ENCODE assay signal across 1 cellular context in the genomic region with DNA sequence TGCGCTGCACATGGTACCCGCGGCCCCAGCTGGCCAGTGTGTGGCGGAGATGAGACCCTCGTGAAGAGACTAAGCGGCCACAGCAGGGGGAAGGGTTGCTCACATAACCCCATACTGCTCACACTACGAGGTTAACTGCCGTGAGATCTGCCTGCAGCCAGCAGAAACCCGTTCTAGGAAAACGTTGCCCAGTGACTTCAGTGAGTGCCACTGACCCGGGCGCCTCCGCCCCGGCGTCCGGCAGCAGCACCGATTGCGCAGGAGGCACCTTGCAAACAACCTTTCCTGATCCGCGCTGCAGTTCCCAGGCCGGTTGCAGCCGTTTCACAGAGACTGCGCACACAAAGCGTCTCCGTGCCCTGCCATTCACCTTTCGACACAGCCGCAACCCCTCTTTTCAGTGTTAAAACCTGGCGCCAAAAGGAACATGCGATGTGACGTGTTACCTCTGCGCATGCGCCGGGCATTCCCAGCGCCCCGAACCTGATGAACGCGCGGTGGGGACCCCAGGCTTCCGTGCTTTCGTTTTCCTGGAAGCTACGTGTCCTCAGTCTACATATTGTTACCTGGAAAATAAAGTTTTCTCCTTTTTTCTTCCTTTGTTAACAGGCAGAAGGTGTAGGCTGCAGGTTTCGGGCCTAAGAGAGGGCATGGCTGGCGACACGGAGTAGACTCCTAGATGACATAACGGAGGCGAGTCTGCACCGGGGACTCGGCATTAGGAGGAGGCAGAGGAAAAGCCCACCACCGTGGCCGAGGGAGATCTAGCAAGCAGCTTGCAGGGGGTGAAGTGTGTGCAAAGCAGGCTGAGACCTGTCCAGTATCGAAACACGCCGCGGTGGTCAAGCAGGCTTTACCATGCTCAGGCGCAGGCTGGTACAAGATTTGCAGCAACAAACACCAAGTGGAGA.
TF ChIP-seq lines count a peak whose summit lies in the region.

No MANE protein-coding gene starts in this region.

TF ChIP-seq in HepG2, 621 proteins besides CTCF, POLR2A, EP300 and RAD21 (continued from another document and continues in another):
- TF ChIP-seq, protein P1, sequence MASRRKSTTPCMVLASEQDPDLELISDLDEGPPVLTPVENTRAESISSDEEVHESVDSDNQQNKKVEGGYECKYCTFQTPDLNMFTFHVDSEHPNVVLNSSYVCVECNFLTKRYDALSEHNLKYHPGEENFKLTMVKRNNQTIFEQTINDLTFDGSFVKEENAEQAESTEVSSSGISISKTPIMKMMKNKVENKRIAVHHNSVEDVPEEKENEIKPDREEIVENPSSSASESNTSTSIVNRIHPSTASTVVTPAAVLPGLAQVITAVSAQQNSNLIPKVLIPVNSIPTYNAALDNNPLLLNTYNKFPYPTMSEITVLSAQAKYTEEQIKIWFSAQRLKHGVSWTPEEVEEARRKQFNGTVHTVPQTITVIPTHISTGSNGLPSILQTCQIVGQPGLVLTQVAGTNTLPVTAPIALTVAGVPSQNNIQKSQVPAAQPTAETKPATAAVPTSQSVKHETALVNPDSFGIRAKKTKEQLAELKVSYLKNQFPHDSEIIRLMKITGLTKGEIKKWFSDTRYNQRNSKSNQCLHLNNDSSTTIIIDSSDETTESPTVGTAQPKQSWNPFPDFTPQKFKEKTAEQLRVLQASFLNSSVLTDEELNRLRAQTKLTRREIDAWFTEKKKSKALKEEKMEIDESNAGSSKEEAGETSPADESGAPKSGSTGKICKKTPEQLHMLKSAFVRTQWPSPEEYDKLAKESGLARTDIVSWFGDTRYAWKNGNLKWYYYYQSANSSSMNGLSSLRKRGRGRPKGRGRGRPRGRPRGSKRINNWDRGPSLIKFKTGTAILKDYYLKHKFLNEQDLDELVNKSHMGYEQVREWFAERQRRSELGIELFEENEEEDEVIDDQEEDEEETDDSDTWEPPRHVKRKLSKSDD (CRISPR knock-in tag; IDR thresholded peaks at IDR 0.05; ENCODE audit: low read depth) = peak; percentile 66
- TF ChIP-seq, protein P2, sequence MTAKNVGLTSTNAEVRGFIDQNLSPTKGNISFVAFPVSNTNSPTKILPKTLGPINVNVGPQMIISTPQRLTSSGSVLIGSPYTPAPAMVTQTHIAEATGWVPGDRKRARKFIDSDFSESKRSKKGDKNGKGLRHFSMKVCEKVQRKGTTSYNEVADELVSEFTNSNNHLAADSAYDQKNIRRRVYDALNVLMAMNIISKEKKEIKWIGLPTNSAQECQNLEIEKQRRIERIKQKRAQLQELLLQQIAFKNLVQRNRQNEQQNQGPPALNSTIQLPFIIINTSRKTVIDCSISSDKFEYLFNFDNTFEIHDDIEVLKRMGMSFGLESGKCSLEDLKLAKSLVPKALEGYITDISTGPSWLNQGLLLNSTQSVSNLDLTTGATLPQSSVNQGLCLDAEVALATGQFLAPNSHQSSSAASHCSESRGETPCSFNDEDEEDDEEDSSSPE (CRISPR knock-in tag; IDR thresholded peaks at IDR 0.05) = peak; percentile 96
- TF ChIP-seq ATF2 (CRISPR knock-in tag; IDR thresholded peaks at IDR 0.05) (no peak), ASH2L (IDR thresholded peaks at IDR 0.05; ENCODE audit: insufficient read length, low read depth, low read length) (peak; percentile 87), TEAD3 (CRISPR knock-in tag; optimal IDR thresholded peaks at IDR 0.05; ENCODE audit: borderline replicate concordance) (peak; percentile 42), ZBTB4 (CRISPR knock-in tag; IDR thresholded peaks at IDR 0.05; ENCODE audit: borderline replicate concordance) (peak; percentile 68; the same call in 1 of the 2 replicates), MAZ (IDR thresholded peaks at IDR 0.05; ENCODE audit: borderline replicate concordance, low read depth, low read length) (no peak), MAZ (CRISPR knock-in tag; IDR thresholded peaks at IDR 0.05; ENCODE audit: low read depth) (no peak; the same call in 1 of the 2 replicates), KLF16 (CRISPR knock-in tag; IDR thresholded peaks at IDR 0.05) (peak; percentile 40 to 47; a peak in 1 of 4 replicates), NFE2L2 (IDR thresholded peaks at IDR 0.05; ENCODE audit: low read length) (no peak), STAT6 (CRISPR knock-in tag; IDR thresholded peaks at IDR 0.05; ENCODE audit: borderline replicate concordance) (peak; percentile 63; the same call in 1 of the 2 replicates), NCOR1 (IDR thresholded peaks at IDR 0.05; ENCODE audit: borderline replicate concordance, low read length) (no peak), ZMYM3 (CRISPR knock-in tag; IDR thresholded peaks at IDR 0.05) (no peak), ZNF878 (CRISPR knock-in tag; IDR thresholded peaks at IDR 0.05) (no peak), CENPT (CRISPR knock-in tag; IDR thresholded peaks at IDR 0.05; ENCODE audit: low read depth) (peak; percentile 46; the same call in 1 of the 2 replicates), ZNF224 (CRISPR knock-in tag; IDR thresholded peaks at IDR 0.05) (no peak), ZNF850 (CRISPR knock-in tag; conservative IDR thresholded peaks at IDR 0.05) (no peak), HMG20B (CRISPR knock-in tag; conservative IDR thresholded peaks at IDR 0.05) (no peak; the same call in 1 of the 2 replicates), DMAP1 (CRISPR knock-in tag; IDR thresholded peaks at IDR 0.05) (peak; percentile 78)
- TF ChIP-seq, protein P3, sequence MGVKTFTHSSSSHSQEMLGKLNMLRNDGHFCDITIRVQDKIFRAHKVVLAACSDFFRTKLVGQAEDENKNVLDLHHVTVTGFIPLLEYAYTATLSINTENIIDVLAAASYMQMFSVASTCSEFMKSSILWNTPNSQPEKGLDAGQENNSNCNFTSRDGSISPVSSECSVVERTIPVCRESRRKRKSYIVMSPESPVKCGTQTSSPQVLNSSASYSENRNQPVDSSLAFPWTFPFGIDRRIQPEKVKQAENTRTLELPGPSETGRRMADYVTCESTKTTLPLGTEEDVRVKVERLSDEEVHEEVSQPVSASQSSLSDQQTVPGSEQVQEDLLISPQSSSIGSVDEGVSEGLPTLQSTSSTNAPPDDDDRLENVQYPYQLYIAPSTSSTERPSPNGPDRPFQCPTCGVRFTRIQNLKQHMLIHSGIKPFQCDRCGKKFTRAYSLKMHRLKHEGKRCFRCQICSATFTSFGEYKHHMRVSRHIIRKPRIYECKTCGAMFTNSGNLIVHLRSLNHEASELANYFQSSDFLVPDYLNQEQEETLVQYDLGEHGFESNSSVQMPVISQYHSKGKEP (CRISPR knock-in tag; IDR thresholded peaks at IDR 0.05) = no peak
- TF ChIP-seq, protein P4, sequence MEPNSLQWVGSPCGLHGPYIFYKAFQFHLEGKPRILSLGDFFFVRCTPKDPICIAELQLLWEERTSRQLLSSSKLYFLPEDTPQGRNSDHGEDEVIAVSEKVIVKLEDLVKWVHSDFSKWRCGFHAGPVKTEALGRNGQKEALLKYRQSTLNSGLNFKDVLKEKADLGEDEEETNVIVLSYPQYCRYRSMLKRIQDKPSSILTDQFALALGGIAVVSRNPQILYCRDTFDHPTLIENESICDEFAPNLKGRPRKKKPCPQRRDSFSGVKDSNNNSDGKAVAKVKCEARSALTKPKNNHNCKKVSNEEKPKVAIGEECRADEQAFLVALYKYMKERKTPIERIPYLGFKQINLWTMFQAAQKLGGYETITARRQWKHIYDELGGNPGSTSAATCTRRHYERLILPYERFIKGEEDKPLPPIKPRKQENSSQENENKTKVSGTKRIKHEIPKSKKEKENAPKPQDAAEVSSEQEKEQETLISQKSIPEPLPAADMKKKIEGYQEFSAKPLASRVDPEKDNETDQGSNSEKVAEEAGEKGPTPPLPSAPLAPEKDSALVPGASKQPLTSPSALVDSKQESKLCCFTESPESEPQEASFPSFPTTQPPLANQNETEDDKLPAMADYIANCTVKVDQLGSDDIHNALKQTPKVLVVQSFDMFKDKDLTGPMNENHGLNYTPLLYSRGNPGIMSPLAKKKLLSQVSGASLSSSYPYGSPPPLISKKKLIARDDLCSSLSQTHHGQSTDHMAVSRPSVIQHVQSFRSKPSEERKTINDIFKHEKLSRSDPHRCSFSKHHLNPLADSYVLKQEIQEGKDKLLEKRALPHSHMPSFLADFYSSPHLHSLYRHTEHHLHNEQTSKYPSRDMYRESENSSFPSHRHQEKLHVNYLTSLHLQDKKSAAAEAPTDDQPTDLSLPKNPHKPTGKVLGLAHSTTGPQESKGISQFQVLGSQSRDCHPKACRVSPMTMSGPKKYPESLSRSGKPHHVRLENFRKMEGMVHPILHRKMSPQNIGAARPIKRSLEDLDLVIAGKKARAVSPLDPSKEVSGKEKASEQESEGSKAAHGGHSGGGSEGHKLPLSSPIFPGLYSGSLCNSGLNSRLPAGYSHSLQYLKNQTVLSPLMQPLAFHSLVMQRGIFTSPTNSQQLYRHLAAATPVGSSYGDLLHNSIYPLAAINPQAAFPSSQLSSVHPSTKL (CRISPR knock-in tag; IDR thresholded peaks at IDR 0.05) = no peak; the same call in 1 of the 2 replicates
- TF ChIP-seq, protein P5, sequence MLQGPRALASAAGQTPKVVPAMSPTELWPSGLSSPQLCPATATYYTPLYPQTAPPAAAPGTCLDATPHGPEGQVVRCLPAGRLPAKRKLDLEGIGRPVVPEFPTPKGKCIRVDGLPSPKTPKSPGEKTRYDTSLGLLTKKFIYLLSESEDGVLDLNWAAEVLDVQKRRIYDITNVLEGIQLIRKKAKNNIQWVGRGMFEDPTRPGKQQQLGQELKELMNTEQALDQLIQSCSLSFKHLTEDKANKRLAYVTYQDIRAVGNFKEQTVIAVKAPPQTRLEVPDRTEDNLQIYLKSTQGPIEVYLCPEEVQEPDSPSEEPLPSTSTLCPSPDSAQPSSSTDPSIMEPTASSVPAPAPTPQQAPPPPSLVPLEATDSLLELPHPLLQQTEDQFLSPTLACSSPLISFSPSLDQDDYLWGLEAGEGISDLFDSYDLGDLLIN (CRISPR knock-in tag; IDR thresholded peaks at IDR 0.05; ENCODE audit: borderline replicate concordance) = no peak
